Comparison of ENCODE assay signal across 23 cellular contexts in genomic region chr9:32340401-32340800, GRCh38. TPM values are rescaled to one million over a fixed set of nuclear protein-coding genes. Genes with fewer than 3 reads are reported as not detected.
A peak's percentile ranks its signal among the peaks of the same experiment; 100 is the strongest.
DNase-seq lines count a peak whose midpoint lies in the region; ATAC-seq, FAIRE-seq and TF ChIP-seq lines count a peak whose summit lies in the region.
"Had no signal": no experiment of that assay in that cellular context is flagged by ENCODE, and none has a peak within 500 bp of the region (broad histone marks: within the 10 kb centered on the region; RNA-seq: fewer than 3 reads in every experiment).

No MANE protein-coding gene starts in this region.

- H4K8ac ChIP-seq in mesendoderm (ENCODE audit: low read depth, low read length), result no peak overlapping the region

- TF ChIP-seq CTCF in kidney (IDR thresholded peaks at IDR 0.05; ENCODE audit: borderline replicate concordance, extremely low read depth, insufficient read depth), result no peak

- H2BK120ac ChIP-seq in mesendoderm (ENCODE audit: low read depth, low read length), result no peak overlapping the region

- H3K56ac ChIP-seq in mesendoderm (ENCODE audit: low read length), result no peak overlapping the region

- no peak overlapping the region for H4K5ac ChIP-seq in mesendoderm (ENCODE audit: low read length)

- no peak overlapping the region for H3K23ac ChIP-seq in mesendoderm (ENCODE audit: low read length)

- no peak overlapping the region for H3K4ac ChIP-seq in mesendoderm (ENCODE audit: low read depth, low read length)

- H2BK5ac ChIP-seq in mesendoderm (ENCODE audit: low read length), result no peak overlapping the region

- H3K4me1 ChIP-seq in mesendoderm (ENCODE audit: control insufficient read depth, low read depth, low read length) (peaks cover 12% of the 10 kb centered on the region), kidney (ENCODE audit: control insufficient read depth in 1 of 2, insufficient read depth in 1 of 2, low read depth in 1 of 2, low read length in 2 of 2) (no peaks in the 10 kb centered on the region)
- H3K4me1 ChIP-seq: BE2C had no signal

- H3K9ac ChIP-seq in mesendoderm (ENCODE audit: low read length) (no peak overlapping the region), kidney (ENCODE audit: low read length in 2 of 2) (no peak overlapping the region)

- H3K4me3 ChIP-seq in mesendoderm (ENCODE audit: low read length) (no peak overlapping the region), kidney (ENCODE audit: low read length in 2 of 2) (no peak overlapping the region)

- ATAC-seq in GM18502 (IDR thresholded peaks at IDR 0.05; ENCODE audit: poor library complexity, unreplicated experiment), result no peak
- ATAC-seq: HepG2 had no signal

- H3K9me3 ChIP-seq in kidney (ENCODE audit: control insufficient read depth in 1 of 2, low read length in 2 of 2), result no peaks in the 10 kb centered on the region
- H3K9me3 ChIP-seq: BE2C had no signal

- H2BK15ac ChIP-seq in mesendoderm (replicated peaks; ENCODE audit: low read depth), result no peak overlapping the region

- H3K27ac ChIP-seq in mesendoderm (ENCODE audit: low read depth, low read length), result no peak overlapping the region
- H3K27ac ChIP-seq in kidney (ENCODE audit: low read depth in 2 of 2, low read length in 2 of 2), result no peak overlapping the region

- DNase-seq in NCI-H82 (lab: John Stamatoyannopoulos, UW) (peak; percentile 88), SW480 (ENCODE audit: low spot score) (peak; percentile 56), ecto neural progenitor cell (ENCODE audit: low spot score) (peak; percentile 65), mesendoderm (no peak), cerebellar cortex (ENCODE audit: low spot score) (no peak), kidney (no peak), HPDE6-E6E7 (ENCODE audit: extremely low spot score) (no peak)
- DNase-seq: ACHN; BE2C; C1 segment of cervical spinal cord; CD4-positive, CD25-positive, alpha-beta regulatory T cell; CD8-positive, alpha-beta memory T cell; COR-L47; DMS 273 treated with DMSO at 0.1 percent for 48 hours; DMS79; GDM1; HCEC 1CT; KBM-7 had no signal

- no peaks in the 10 kb centered on the region for H3K79me2 ChIP-seq in mesendoderm (ENCODE audit: control insufficient read depth, insufficient read depth, low read length)

- peak overlapping the region; percentile 37 for H2AK5ac ChIP-seq in mesendoderm (ENCODE audit: low read length)

- no peak for FAIRE-seq in kidney (lab: Jason Lieb, UNC)
- FAIRE-seq: A204.1, GM12892, H54, HepG2 had no signal

- H3K18ac ChIP-seq in mesendoderm (ENCODE audit: low read length), result no peak overlapping the region

- WGBS in mesendoderm (ENCODE audit: extremely low coverage, insufficient coverage, low lambda C conversion rate), result no CpG with 5 or more reads among the region's 4 CpGs

- H3K4me2 ChIP-seq in mesendoderm (ENCODE audit: low read length), result no peak overlapping the region

- H3K79me1 ChIP-seq in mesendoderm (ENCODE audit: low read length), result no peaks in the 10 kb centered on the region

- intact Hi-C loops in kidney (cut with DNase I), result no loop called here

- no peaks in the 10 kb centered on the region for H3K36me3 ChIP-seq in mesendoderm (ENCODE audit: control insufficient read depth, insufficient read depth, low read length)
- no peaks in the 10 kb centered on the region for H3K36me3 ChIP-seq in kidney (ENCODE audit: control insufficient read depth in 1 of 2, insufficient read depth in 2 of 2, low read length in 2 of 2)
- H3K36me3 ChIP-seq: BE2C had no signal

- no peaks in the 10 kb centered on the region for H3K27me3 ChIP-seq in mesendoderm (ENCODE audit: insufficient read depth, low read length, poor library complexity)
- H3K27me3 ChIP-seq: BE2C had no signal

RNA-seq across cellular contexts. Expression of gene ACO1, which starts 44.0 kb away (rescaled TPM):
- polyA plus RNA-seq in mesendoderm (2013, experiment 1 of 2), result 23.5 TPM
- polyA plus RNA-seq in mesendoderm (2013, experiment 2 of 2), result 23.6 TPM
- 36.8 TPM for total RNA-seq in kidney
- polyA plus RNA-seq in kidney (ENCODE audit: insufficient read depth, low read depth, low replicate concordance), result 70.5 TPM

Comparison
In these comparisons a context has a peak if more than half of its experiments do, and no peak if none do; other contexts are left out.
1. DNase-seq: peak in NCI-H82 (single experiment), SW480 (single experiment) and ecto neural progenitor cell (single experiment); none in mesendoderm (single experiment), cerebellar cortex (single experiment), kidney (single experiment) and HPDE6-E6E7 (single experiment).